ENCODE assay signal across 1 cellular context in genomic region chr16:29765167-29766032, GRCh38.
A peak's percentile ranks its signal among the peaks of the same experiment; 100 is the strongest.
TF ChIP-seq lines count a peak whose summit lies in the region.

No MANE protein-coding gene starts in this region.

TF ChIP-seq in HepG2, 621 proteins besides CTCF, POLR2A, EP300 and RAD21 (continued from another document and continues in another):
- TF ChIP-seq ZBTB2 (CRISPR knock-in tag; IDR thresholded peaks at IDR 0.05; ENCODE audit: low read depth): no peak
- TF ChIP-seq YEATS4 (CRISPR knock-in tag; IDR thresholded peaks at IDR 0.05; ENCODE audit: borderline replicate concordance): peak; percentile 94; the same call in 1 of the 2 replicates
- peak; percentile 96 for TF ChIP-seq ZNF124 (CRISPR knock-in tag; IDR thresholded peaks at IDR 0.05)
- TF ChIP-seq ZBTB7B (CRISPR knock-in tag; IDR thresholded peaks at IDR 0.05): peak; percentile 98
- no peak for TF ChIP-seq RFX1 (IDR thresholded peaks at IDR 0.05)
- peak; percentile 93 for TF ChIP-seq HNF4G (IDR thresholded peaks at IDR 0.05; ENCODE audit: borderline replicate concordance, low read depth, low read length)
- peak; percentile 94 for TF ChIP-seq HNF4G (CRISPR knock-in tag; IDR thresholded peaks at IDR 0.05; ENCODE audit: borderline replicate concordance, low read depth)
- peak; percentile 100 for TF ChIP-seq MEIS2 (CRISPR knock-in tag; IDR thresholded peaks at IDR 0.05)
- TF ChIP-seq ELF3 (CRISPR knock-in tag; IDR thresholded peaks at IDR 0.05): peak; percentile 80; the same call in 1 of the 2 replicates
- no peak for TF ChIP-seq ZNF468 (CRISPR knock-in tag; IDR thresholded peaks at IDR 0.05)
- TF ChIP-seq ZBTB21 (CRISPR knock-in tag; IDR thresholded peaks at IDR 0.05): no peak
- TF ChIP-seq TRIM22 (IDR thresholded peaks at IDR 0.05): no peak
- peak; percentile 42 for TF ChIP-seq MIXL1 (CRISPR knock-in tag; IDR thresholded peaks at IDR 0.05)
- no peak for TF ChIP-seq KLF13 (CRISPR knock-in tag; IDR thresholded peaks at IDR 0.05)
- TF ChIP-seq NFKBIZ (CRISPR knock-in tag; IDR thresholded peaks at IDR 0.05): peak; percentile 94
- TF ChIP-seq ZNF280B (CRISPR knock-in tag; IDR thresholded peaks at IDR 0.05; ENCODE audit: borderline replicate concordance): peak; percentile 59; the same call in 1 of the 2 replicates
- no peak for TF ChIP-seq NBN (conservative IDR thresholded peaks at IDR 0.05)
- TF ChIP-seq ZNF17 (CRISPR knock-in tag; IDR thresholded peaks at IDR 0.05): no peak
- TF ChIP-seq TFAP4 (IDR thresholded peaks at IDR 0.05; ENCODE audit: borderline replicate concordance, low read depth): peak; percentile 80
- no peak for TF ChIP-seq REXO4 (CRISPR knock-in tag; IDR thresholded peaks at IDR 0.05; ENCODE audit: borderline replicate concordance)
- peak; percentile 42; the same call in 1 of the 2 replicates for TF ChIP-seq LCORL (IDR thresholded peaks at IDR 0.05)
- TF ChIP-seq LCORL (CRISPR knock-in tag; IDR thresholded peaks at IDR 0.05): peak; percentile 100
- TF ChIP-seq TEAD3 (CRISPR knock-in tag; optimal IDR thresholded peaks at IDR 0.05; ENCODE audit: borderline replicate concordance): peak; percentile 84
- peak; percentile 94 for TF ChIP-seq SKIL (CRISPR knock-in tag; IDR thresholded peaks at IDR 0.05; ENCODE audit: borderline replicate concordance)
- peak; percentile 88; the same call in 1 of the 2 replicates for TF ChIP-seq SMYD3 (CRISPR knock-in tag; IDR thresholded peaks at IDR 0.05)
- TF ChIP-seq ZSCAN22 (CRISPR knock-in tag; IDR thresholded peaks at IDR 0.05): no peak
- peak; percentile 69; the same call in 1 of the 2 replicates for TF ChIP-seq KAT7 (CRISPR knock-in tag; IDR thresholded peaks at IDR 0.05; ENCODE audit: borderline replicate concordance)
- 0 out of 2 replicates have a peak, but pooled peaks have one; percentile 32 for TF ChIP-seq ZNF646 (CRISPR knock-in tag; IDR thresholded peaks at IDR 0.05)
- TF ChIP-seq GFI1 (CRISPR knock-in tag; IDR thresholded peaks at IDR 0.05; ENCODE audit: borderline replicate concordance): peak; percentile 90
- peak; percentile 77; the same call in 1 of the 2 replicates for TF ChIP-seq KDM1A (CRISPR knock-in tag; IDR thresholded peaks at IDR 0.05)
- 0 out of 2 replicates have a peak, but pooled peaks have one; percentile 55 for TF ChIP-seq FOXO4 (CRISPR knock-in tag; conservative IDR thresholded peaks at IDR 0.05)
- peak; percentile 84; the same call in 1 of the 2 replicates for TF ChIP-seq ZNF20 (CRISPR knock-in tag; IDR thresholded peaks at IDR 0.05)
- TF ChIP-seq KDM6A (CRISPR knock-in tag; IDR thresholded peaks at IDR 0.05; ENCODE audit: low read depth): peak; percentile 66; the same call in 1 of the 2 replicates
- peak; percentile 56; the same call in 1 of the 2 replicates for TF ChIP-seq CEBPG (CRISPR knock-in tag; IDR thresholded peaks at IDR 0.05)
- TF ChIP-seq ZNF33B (CRISPR knock-in tag; IDR thresholded peaks at IDR 0.05): peak; percentile 44; the same call in 1 of the 2 replicates
- no peak for TF ChIP-seq MBD4 (IDR thresholded peaks at IDR 0.05; ENCODE audit: borderline replicate concordance, low read length)
- peak; percentile 84; the same call in 1 of the 2 replicates for TF ChIP-seq ZNF816 (CRISPR knock-in tag; IDR thresholded peaks at IDR 0.05; ENCODE audit: borderline replicate concordance)
- TF ChIP-seq DR1 (CRISPR knock-in tag; IDR thresholded peaks at IDR 0.05): no peak; the same call in 1 of the 2 replicates
- peak; percentile 58 for TF ChIP-seq MED8 (CRISPR knock-in tag; IDR thresholded peaks at IDR 0.05; ENCODE audit: insufficient replicate concordance)
- no peak for TF ChIP-seq ATF5 (CRISPR knock-in tag; IDR thresholded peaks at IDR 0.05; ENCODE audit: low read depth)
- TF ChIP-seq TMF1 (CRISPR knock-in tag; IDR thresholded peaks at IDR 0.05; ENCODE audit: low read depth): no peak; the same call in none of the 2 replicates
- TF ChIP-seq NRL (CRISPR knock-in tag; IDR thresholded peaks at IDR 0.05; ENCODE audit: borderline replicate concordance): peak; percentile 63; the same call in 1 of the 2 replicates
- TF ChIP-seq FIP1L1 (IDR thresholded peaks at IDR 0.05; ENCODE audit: borderline replicate concordance, insufficient read depth, low read depth, low read length): no peak
